In genomic region chr22:43995798-43996169, GRCh38 we compare ENCODE assay signal across 10 cellular contexts.
DNase-seq lines count a peak whose midpoint lies in the region; ATAC-seq and TF ChIP-seq lines count a peak whose summit lies in the region.
"Had no signal": no experiment of that assay in that cellular context is flagged by ENCODE, and none has a peak within 500 bp of the region (broad histone marks: within the 10 kb centered on the region; RNA-seq: fewer than 3 reads in every experiment).

No MANE protein-coding gene starts in this region.

- H3K27ac Mint-ChIP-seq in T-helper 1 cell treated with Interleukin-12 subunit alpha and Interleukin-12 subunit beta and Interleukin-4 antibody, amounts not matched to agents 30 μg/mL and 1 μg/mL, for 36 hours: peak overlapping the region; percentile 93
- peak overlapping the region; percentile 97 for H3K27ac Mint-ChIP-seq in stimulated activated memory B cell treated with anti-CD40 and anti-IgM and Interleukin-4, amounts not matched to agents 10 μg/mL and 1 μg/mL and 100 μg/mL, for 72 hours

- DNase-seq in T-helper 1 cell: no peak
- DNase-seq in stimulated activated naive CD4-positive, alpha-beta T cell (lab: John Stamatoyannopoulos, UW): no peak
- no peak for DNase-seq in stimulated activated naive CD4-positive, alpha-beta T cell treated with Interleukin-2 at 50 U/mL for 16 hours (lab: John Stamatoyannopoulos, UW)
- DNase-seq: T1000 had no signal

- peak overlapping the region; percentile 29 for H3K27ac ChIP-seq in cingulate gyrus (ENCODE audit: low read depth, low read length)
- H3K27ac ChIP-seq: 22Rv1 had no signal

- no peaks in the 10 kb centered on the region for H3K27me3 Mint-ChIP-seq in T-helper 1 cell treated with Interleukin-12 subunit alpha and Interleukin-12 subunit beta and Interleukin-4 antibody, amounts not matched to agents 30 μg/mL and 1 μg/mL, for 36 hours (ENCODE audit: low read depth)
- no peaks in the 10 kb centered on the region for H3K27me3 Mint-ChIP-seq in stimulated activated memory B cell treated with anti-CD40 and anti-IgM and Interleukin-4, amounts not matched to agents 10 μg/mL and 1 μg/mL and 100 μg/mL, for 72 hours

- no peaks in the 10 kb centered on the region for H3K9me3 Mint-ChIP-seq in T-helper 1 cell treated with Interleukin-12 subunit alpha and Interleukin-12 subunit beta and Interleukin-4 antibody, amounts not matched to agents 30 μg/mL and 1 μg/mL, for 36 hours
- no peaks in the 10 kb centered on the region for H3K9me3 Mint-ChIP-seq in stimulated activated memory B cell treated with anti-CD40 and anti-IgM and Interleukin-4, amounts not matched to agents 10 μg/mL and 1 μg/mL and 100 μg/mL, for 72 hours

- peaks cover 46% of the 10 kb centered on the region for H3K36me3 Mint-ChIP-seq in T-helper 1 cell treated with Interleukin-12 subunit alpha and Interleukin-12 subunit beta and Interleukin-4 antibody, amounts not matched to agents 30 μg/mL and 1 μg/mL, for 36 hours (ENCODE audit: low read depth)
- peaks cover 68% of the 10 kb centered on the region for H3K36me3 Mint-ChIP-seq in stimulated activated memory B cell treated with anti-CD40 and anti-IgM and Interleukin-4, amounts not matched to agents 10 μg/mL and 1 μg/mL and 100 μg/mL, for 72 hours

- peaks cover 22% of the 10 kb centered on the region for H3K4me1 Mint-ChIP-seq in T-helper 1 cell treated with Interleukin-12 subunit alpha and Interleukin-12 subunit beta and Interleukin-4 antibody, amounts not matched to agents 30 μg/mL and 1 μg/mL, for 36 hours (ENCODE audit: low read depth)
- peaks cover 59% of the 10 kb centered on the region for H3K4me1 Mint-ChIP-seq in stimulated activated memory B cell treated with anti-CD40 and anti-IgM and Interleukin-4, amounts not matched to agents 10 μg/mL and 1 μg/mL and 100 μg/mL, for 72 hours

- ATAC-seq in HG02798 (IDR thresholded peaks at IDR 0.05; ENCODE audit: poor library complexity, unreplicated experiment): peak; percentile 16
- peak; percentile 10 for ATAC-seq in stimulated activated memory B cell treated with anti-CD40 and anti-IgM and Interleukin-4, amounts not matched to agents 10 μg/mL and 1 μg/mL and 100 μg/mL, for 72 hours
- no peak for ATAC-seq in SK-N-SH treated with all-trans-retinoic acid at 6 μM for 48 hours

- H3K4me3 Mint-ChIP-seq in T-helper 1 cell treated with Interleukin-12 subunit alpha and Interleukin-12 subunit beta and Interleukin-4 antibody, amounts not matched to agents 30 μg/mL and 1 μg/mL, for 36 hours: peak overlapping the region; percentile 92
- H3K4me3 Mint-ChIP-seq in stimulated activated memory B cell treated with anti-CD40 and anti-IgM and Interleukin-4, amounts not matched to agents 10 μg/mL and 1 μg/mL and 100 μg/mL, for 72 hours: peak overlapping the region; percentile 89

TF ChIP-seq in SK-N-SH treated with all-trans-retinoic acid at 6 μM for 48 hours, 23 proteins besides CTCF, POLR2A, EP300 and RAD21:
- TF ChIP-seq ZNF565 (CRISPR knock-in tag; conservative IDR thresholded peaks at IDR 0.05; ENCODE audit: low read depth) (no peak), ZC3H10 (CRISPR knock-in tag; IDR thresholded peaks at IDR 0.05) (no peak), ZNF8 (CRISPR knock-in tag; IDR thresholded peaks at IDR 0.05) (no peak), ISL1 (CRISPR knock-in tag; IDR thresholded peaks at IDR 0.05) (no peak), TSHZ2 (CRISPR knock-in tag; IDR thresholded peaks at IDR 0.05) (no peak), GLIS3 (CRISPR knock-in tag; IDR thresholded peaks at IDR 0.05) (no peak), RARB (CRISPR knock-in tag; IDR thresholded peaks at IDR 0.05) (no peak), ZFP30 (CRISPR knock-in tag; IDR thresholded peaks at IDR 0.05) (no peak), ESRRG (CRISPR knock-in tag; IDR thresholded peaks at IDR 0.05) (no peak), OSR1 (CRISPR knock-in tag; IDR thresholded peaks at IDR 0.05) (no peak), CREB5 (CRISPR knock-in tag; IDR thresholded peaks at IDR 0.05; ENCODE audit: low read depth) (no peak), PPARA (CRISPR knock-in tag; IDR thresholded peaks at IDR 0.05; ENCODE audit: borderline replicate concordance) (no peak), POU6F1 (CRISPR knock-in tag; IDR thresholded peaks at IDR 0.05; ENCODE audit: borderline replicate concordance, low read depth) (no peak), ZNF70 (CRISPR knock-in tag; IDR thresholded peaks at IDR 0.05) (no peak), CSDC2 (CRISPR knock-in tag; IDR thresholded peaks at IDR 0.05) (no peak), SNAI2 (CRISPR knock-in tag; IDR thresholded peaks at IDR 0.05) (no peak), BACH2 (CRISPR knock-in tag; IDR thresholded peaks at IDR 0.05; ENCODE audit: borderline replicate concordance) (no peak), ARNTL (CRISPR knock-in tag; IDR thresholded peaks at IDR 0.05; ENCODE audit: borderline replicate concordance, low read depth) (no peak), PATZ1 (CRISPR knock-in tag; IDR thresholded peaks at IDR 0.05; ENCODE audit: borderline replicate concordance) (no peak)
